ENCODE assay signal across 8 cellular contexts in the genomic region with DNA sequence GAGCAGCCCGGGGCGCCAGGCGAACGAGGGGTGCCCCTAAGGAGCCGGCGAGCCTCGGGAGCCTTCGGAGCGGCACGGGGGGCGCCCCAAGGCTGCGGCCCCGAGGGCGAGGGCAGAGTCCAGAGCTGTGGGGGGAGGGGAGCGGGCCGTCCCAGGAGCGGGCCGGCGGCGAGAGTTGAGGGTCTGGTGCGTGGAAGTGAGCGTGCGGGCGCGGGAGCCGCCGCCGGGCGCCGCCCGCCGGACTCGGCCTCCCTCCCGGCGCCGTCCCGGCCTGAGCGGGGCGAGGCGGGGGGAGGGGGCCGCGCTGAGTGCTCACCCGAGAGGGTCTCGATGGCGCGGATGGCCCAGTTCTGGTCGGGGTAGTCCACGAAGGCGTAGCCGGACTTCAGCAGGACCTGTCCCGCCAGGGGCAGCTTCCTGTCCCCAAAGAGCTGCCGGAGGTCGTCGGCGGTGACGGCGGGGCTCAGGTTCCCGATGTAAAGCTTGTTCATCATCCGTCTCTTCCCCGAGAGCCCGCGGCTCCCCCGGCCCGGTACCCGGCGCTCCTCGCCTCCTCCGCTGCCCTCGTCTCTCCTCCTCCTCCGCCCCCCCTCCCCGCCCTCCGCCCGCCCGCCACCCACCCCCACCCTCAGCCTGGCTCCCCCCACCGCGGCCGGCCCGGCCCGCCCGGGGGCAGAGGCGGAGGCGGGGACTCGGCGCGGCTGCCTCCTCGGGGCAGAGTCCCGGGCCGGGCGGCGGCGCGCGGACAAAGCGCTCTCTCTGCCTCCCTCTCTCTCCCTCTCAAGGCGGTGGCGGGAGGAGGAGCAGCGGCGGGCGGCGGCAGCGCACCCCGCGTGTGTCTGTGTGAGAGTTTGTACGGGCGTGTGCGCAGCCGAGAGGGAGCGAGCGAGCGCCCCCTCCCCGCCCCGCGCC. TPM values are rescaled to one million over a fixed set of nuclear protein-coding genes. Genes with fewer than 3 reads are reported as not detected.
DNase-seq lines count a peak whose midpoint lies in the region; ATAC-seq and TF ChIP-seq lines count a peak whose summit lies in the region.

TSS of gene IGF2BP2 (minus strand) at position 576 of the 912 bp plus-strand sequence. CDS start at position 494, 82 bp downstream.

- H2BK20ac ChIP-seq in H9 (ENCODE audit: low read depth, low read length, poor library complexity, severe bottlenecking) = no peak within 1 kb of the TSS

- H2BK15ac ChIP-seq in H9 (ENCODE audit: low read depth, low read length) = no peak within 1 kb of the TSS; the same call in 1 of the 2 replicates

- peak within 1 kb of the TSS; percentile 75 for H3K4me3 ChIP-seq in mesodermal cell (ENCODE audit: extremely low read depth, insufficient read depth, low read length, poor library complexity, severe bottlenecking)

- H3K27me3 ChIP-seq in H9 (ENCODE audit: insufficient read depth, low read length) = no peaks in the 10 kb centered on the region

- peaks cover 26% of the 10 kb centered on the region for H3K36me3 ChIP-seq in mesodermal cell (ENCODE audit: control insufficient read depth, insufficient read depth, low read length)

- no peak within 1 kb of the TSS for H2BK12ac ChIP-seq in H9 (ENCODE audit: insufficient read length, low read depth, low read length)

- ATAC-seq in stimulated activated naive B cell treated with anti-CD40 and anti-IgM and Interleukin-4, amounts not matched to agents 10 μg/mL and 1 μg/mL and 100 μg/mL, for 72 hours (replicated peaks) = peak; percentile 84 to 90
- ATAC-seq in GM18870 (IDR thresholded peaks at IDR 0.05; ENCODE audit: unreplicated experiment) = no peak

- peak; percentile 87 for DNase-seq in ELR (ENCODE audit: low read depth)
- peak; percentile 68 for DNase-seq in H9
- DNase-seq in NCI-H1930 (lab: John Stamatoyannopoulos, UW) = peak; percentile 50 to 57
- peak; percentile 62 for DNase-seq in activated CD4-positive, alpha-beta memory T cell treated with anti-CD3 and anti-CD28 coated beads for 36 hours
- DNase-seq in stimulated activated naive B cell treated with anti-CD40 and anti-IgM and Interleukin-4, amounts not matched to agents 10 μg/mL and 1 μg/mL and 100 μg/mL, for 72 hours = peak; percentile 31

- H3K4me1 Mint-ChIP-seq in H9 = peaks cover 33 to 34% of the 10 kb centered on the region in 2 experiments
- peaks cover 9% of the 10 kb centered on the region for H3K4me1 Mint-ChIP-seq in activated CD4-positive, alpha-beta memory T cell treated with anti-CD3 and anti-CD28 coated beads for 36 hours (ENCODE audit: low read depth)
- peaks cover 5 to 15% of the 10 kb centered on the region in 2 donors for H3K4me1 Mint-ChIP-seq in stimulated activated naive B cell treated with anti-CD40 and anti-IgM and Interleukin-4, amounts not matched to agents 10 μg/mL and 1 μg/mL and 100 μg/mL, for 72 hours

- H3K79me1 ChIP-seq in H9 (ENCODE audit: insufficient read depth, low read depth, low read length, poor library complexity, severe bottlenecking) = no peaks in the 10 kb centered on the region

- H4K5ac ChIP-seq in H9 (ENCODE audit: insufficient read length, low read depth, low read length) = peak within 1 kb of the TSS; percentile 55

- H3K9ac ChIP-seq in H9 (ENCODE audit: extremely low read depth, insufficient read length, low read length) = peak within 1 kb of the TSS; percentile 82

- H3K36me3 Mint-ChIP-seq in H9 (ENCODE audit: insufficient read depth in 1 of 3, low read depth in 3 of 3) = peaks cover 36 to 37% (median 36%) of the 10 kb centered on the region in 3 experiments
- H3K36me3 Mint-ChIP-seq in activated CD4-positive, alpha-beta memory T cell treated with anti-CD3 and anti-CD28 coated beads for 36 hours = no peaks in the 10 kb centered on the region
- no peaks in the 10 kb centered on the region for H3K36me3 Mint-ChIP-seq in stimulated activated naive B cell treated with anti-CD40 and anti-IgM and Interleukin-4, amounts not matched to agents 10 μg/mL and 1 μg/mL and 100 μg/mL, for 72 hours

- peak within 1 kb of the TSS; percentile 95 to 100 (median 97) for H3K27ac Mint-ChIP-seq in H9
- no peak within 1 kb of the TSS for H3K27ac Mint-ChIP-seq in activated CD4-positive, alpha-beta memory T cell treated with anti-CD3 and anti-CD28 coated beads for 36 hours
- H3K27ac Mint-ChIP-seq in stimulated activated naive B cell treated with anti-CD40 and anti-IgM and Interleukin-4, amounts not matched to agents 10 μg/mL and 1 μg/mL and 100 μg/mL, for 72 hours = peak within 1 kb of the TSS; percentile 77

- no peak within 1 kb of the TSS for H3K27ac ChIP-seq in H9 (ENCODE audit: insufficient read length, low read depth, low read length)
- H3K27ac ChIP-seq in mesodermal cell (ENCODE audit: low read depth, low read length, severe bottlenecking) = peak within 1 kb of the TSS; percentile 96

- no peak within 1 kb of the TSS for H2AK5ac ChIP-seq in H9 (ENCODE audit: insufficient read length, low read length)

- intact Hi-C loops in activated CD4-positive, alpha-beta memory T cell treated with anti-CD3 and anti-CD28 coated beads for 36 hours (cut with micrococcal nuclease) = no loop called here

- H4K8ac ChIP-seq in H9 (replicated peaks; ENCODE audit: insufficient read length, low read depth, low read length) = no peak within 1 kb of the TSS

- H3K9me3 ChIP-seq in H9 (ENCODE audit: control insufficient read depth, low read depth, low read length) (peaks cover 13% of the 10 kb centered on the region), mesodermal cell (ENCODE audit: control insufficient read depth, low read length) (peaks cover 14% of the 10 kb centered on the region)

- H3K4me3 Mint-ChIP-seq in H9 = peak within 1 kb of the TSS; percentile 91 to 98
- peak within 1 kb of the TSS; percentile 76 for H3K4me3 Mint-ChIP-seq in activated CD4-positive, alpha-beta memory T cell treated with anti-CD3 and anti-CD28 coated beads for 36 hours
- H3K4me3 Mint-ChIP-seq in stimulated activated naive B cell treated with anti-CD40 and anti-IgM and Interleukin-4, amounts not matched to agents 10 μg/mL and 1 μg/mL and 100 μg/mL, for 72 hours = peak within 1 kb of the TSS; percentile 89 to 93

- peaks cover 8% of the 10 kb centered on the region for H3K23me2 ChIP-seq in H9 (ENCODE audit: insufficient read length, low read depth, low read length, poor library complexity, severe bottlenecking)

- in situ Hi-C loops in endometrial microvascular endothelial cells (cut with HindIII; ENCODE audit: inconsistent ontology term, low pct_unique_long_range_greater_than_20kb, low sequenced_read_pairs) = loop anchor here (5.0 kb wide), 1 partner anchor 77 kb away; no protein-coding TSS in a partner anchor

- H4K20me1 ChIP-seq in H9 (ENCODE audit: control insufficient read depth, insufficient read depth, insufficient read length) = no peaks in the 10 kb centered on the region

- H3K4me1 ChIP-seq in H9 (ENCODE audit: insufficient read depth, low read length) (peaks cover 7% of the 10 kb centered on the region), mesodermal cell (ENCODE audit: control insufficient read depth, insufficient read depth, low read length, poor library complexity, severe bottlenecking) (peaks cover 5% of the 10 kb centered on the region)

- H3K9me3 Mint-ChIP-seq in H9 = peaks cover 30 to 35% of the 10 kb centered on the region in 2 experiments
- no peaks in the 10 kb centered on the region for H3K9me3 Mint-ChIP-seq in activated CD4-positive, alpha-beta memory T cell treated with anti-CD3 and anti-CD28 coated beads for 36 hours
- no peaks in the 10 kb centered on the region for H3K9me3 Mint-ChIP-seq in stimulated activated naive B cell treated with anti-CD40 and anti-IgM and Interleukin-4, amounts not matched to agents 10 μg/mL and 1 μg/mL and 100 μg/mL, for 72 hours

- peak within 1 kb of the TSS; percentile 91 for H3K4me2 ChIP-seq in H9 (ENCODE audit: insufficient read depth, insufficient read length, low read length)

- no peak within 1 kb of the TSS for H3K56ac ChIP-seq in H9 (ENCODE audit: insufficient read length, low read depth, low read length)

- POLR2A ChIA-PET in activated CD4-positive, alpha-beta memory T cell treated with anti-CD3 and anti-CD28 coated beads for 36 hours (lab: Charles Lee) = no interaction called here

- no CpG with 5 or more reads among the region's 113 CpGs for WGBS in H9 (ENCODE audit: extremely low coverage, insufficient read length, low lambda C conversion rate)
- WGBS in mesodermal cell (ENCODE audit: insufficient coverage in 2 of 2), 2 experiments = 0% methylated on average over 60 to 78 of the region's 113 CpGs

- H2BK5ac ChIP-seq in H9 (ENCODE audit: insufficient read length, low read length) = no peak within 1 kb of the TSS

- CTCF ChIA-PET in activated CD4-positive, alpha-beta memory T cell treated with anti-CD3 and anti-CD28 coated beads for 36 hours (lab: Charles Lee) = interaction anchor here (0.6 kb wide), 1 partner anchor 119 kb away, joined by 3 read pairs; no protein-coding TSS in a partner anchor

- H3T11ph ChIP-seq in H9 (ENCODE audit: low read length) = no peak within 1 kb of the TSS

- peaks cover 17% of the 10 kb centered on the region for H3K27me3 Mint-ChIP-seq in H9 (ENCODE audit: low read depth)
- peaks cover 63% of the 10 kb centered on the region for H3K27me3 Mint-ChIP-seq in activated CD4-positive, alpha-beta memory T cell treated with anti-CD3 and anti-CD28 coated beads for 36 hours
- H3K27me3 Mint-ChIP-seq in stimulated activated naive B cell treated with anti-CD40 and anti-IgM and Interleukin-4, amounts not matched to agents 10 μg/mL and 1 μg/mL and 100 μg/mL, for 72 hours = peaks cover 54 to 58% of the 10 kb centered on the region in 2 donors

- H4K91ac ChIP-seq in H9 (ENCODE audit: insufficient read length, low read depth, low read length) = no peak within 1 kb of the TSS

- peak within 1 kb of the TSS; percentile 90 for H3K18ac ChIP-seq in H9 (ENCODE audit: insufficient read length, low read depth, low read length)

- H2BK120ac ChIP-seq in H9 (ENCODE audit: low read depth, low read length, poor library complexity, severe bottlenecking) = no peak within 1 kb of the TSS

- no peak within 1 kb of the TSS for H3K23ac ChIP-seq in H9 (ENCODE audit: insufficient read length, low read depth, low read length)

- no peak within 1 kb of the TSS for H2AFZ ChIP-seq in H9 (ENCODE audit: low read length)

- peaks cover 15% of the 10 kb centered on the region; the same call in 1 of the 2 replicates for H3K79me2 ChIP-seq in H9 (ENCODE audit: insufficient read depth, low read length)

- H3K4ac ChIP-seq in H9 (ENCODE audit: low read depth, low read length) = peak within 1 kb of the TSS; percentile 40

- peak within 1 kb of the TSS; percentile 95 for H3K14ac ChIP-seq in H9 (ENCODE audit: insufficient read depth, low read length)

- TF ChIP-seq CTCF in H9 (conservative IDR thresholded peaks at IDR 0.05) = peak; percentile 14; the same call in 1 of the 3 replicates

RNA-seq across cellular contexts. Expression of gene IGF2BP2, which starts in this region (rescaled TPM):
- total RNA-seq in H9 (2021) (122 and 130 TPM in 2 replicates), endometrial microvascular endothelial cells (ENCODE audit: inconsistent ontology term) (39.9 TPM)
- total RNA-seq in activated CD4-positive, alpha-beta memory T cell treated with anti-CD3 and anti-CD28 coated beads for 36 hours = under 1 TPM; 0.29 to 0.55 TPM
- 171 TPM for polyA plus RNA-seq in mesodermal cell (2013, experiment 1 of 2)
- polyA plus RNA-seq in mesodermal cell (2013, experiment 2 of 2) = 157 TPM

Comparison
In these comparisons a context has a peak if more than half of its experiments do, and no peak if none do; other contexts are left out.
1. RNA of gene IGF2BP2 (total RNA-seq): 122 to 130 TPM in H9 and 39.9 TPM in endometrial microvascular endothelial cells (single experiment); 0.29 to 0.55 TPM in activated CD4-positive, alpha-beta memory T cell treated with anti-CD3 and anti-CD28 coated beads for 36 hours; every median in the first group is over 10 times any median in the second.
2. Peak in DNase-seq in activated CD4-positive, alpha-beta memory T cell treated with anti-CD3 and anti-CD28 coated beads for 36 hours; RNA of the gene not detected or under 1 TPM.
3. DNase-seq: peak in every context shown above with its lines; median percentile 87 in ELR; 68 in H9; 62 in activated CD4-positive, alpha-beta memory T cell treated with anti-CD3 and anti-CD28 coated beads for 36 hours; 54 in NCI-H1930; 31 in stimulated activated naive B cell treated with anti-CD40 and anti-IgM and Interleukin-4, amounts not matched to agents 10 μg/mL and 1 μg/mL and 100 μg/mL, for 72 hours.
4. Peak in every context shown above with its lines, with median percentiles within 50 percentile points of each other: H3K4me3 Mint-ChIP-seq.